ENCODE assay signal across 1 cellular context in the genomic region with DNA sequence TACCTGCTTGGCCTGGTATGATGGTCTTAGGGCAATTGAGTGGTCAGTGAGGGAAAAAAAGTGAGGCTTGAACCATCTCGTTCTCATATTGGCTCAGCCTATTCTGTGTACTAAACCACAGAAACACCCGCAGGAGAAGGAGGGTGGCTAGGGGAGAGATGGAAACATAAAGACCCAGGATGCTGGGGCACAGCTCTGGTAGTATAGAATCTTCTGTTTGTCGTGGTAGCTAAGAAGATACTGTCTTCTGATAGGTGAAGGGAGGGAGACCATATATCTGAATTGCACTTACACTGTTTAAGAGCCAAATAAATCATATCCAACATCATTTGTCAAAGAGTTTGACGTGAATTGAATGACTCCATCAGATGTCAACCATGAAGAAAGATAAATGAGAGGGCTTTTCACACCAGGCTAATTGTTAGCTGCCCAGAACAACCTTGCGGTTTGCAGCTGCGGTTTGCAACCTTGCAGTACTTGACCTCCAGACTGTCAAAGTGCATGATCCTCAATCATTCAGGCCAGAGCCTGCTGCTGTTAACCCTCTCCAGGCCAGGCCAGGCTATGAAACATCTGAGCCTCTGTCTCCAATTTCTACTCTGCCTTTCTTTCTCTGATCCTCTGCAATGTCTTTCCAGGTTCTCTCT.
A peak's percentile ranks its signal among the peaks of the same experiment; 100 is the strongest.
TF ChIP-seq lines count a peak whose summit lies in the region.

No MANE protein-coding gene starts in this region.

TF ChIP-seq in K562, 482 proteins besides CTCF, POLR2A, EP300 and RAD21 (continued from another document and continues in another):
- TF ChIP-seq, protein P1, sequence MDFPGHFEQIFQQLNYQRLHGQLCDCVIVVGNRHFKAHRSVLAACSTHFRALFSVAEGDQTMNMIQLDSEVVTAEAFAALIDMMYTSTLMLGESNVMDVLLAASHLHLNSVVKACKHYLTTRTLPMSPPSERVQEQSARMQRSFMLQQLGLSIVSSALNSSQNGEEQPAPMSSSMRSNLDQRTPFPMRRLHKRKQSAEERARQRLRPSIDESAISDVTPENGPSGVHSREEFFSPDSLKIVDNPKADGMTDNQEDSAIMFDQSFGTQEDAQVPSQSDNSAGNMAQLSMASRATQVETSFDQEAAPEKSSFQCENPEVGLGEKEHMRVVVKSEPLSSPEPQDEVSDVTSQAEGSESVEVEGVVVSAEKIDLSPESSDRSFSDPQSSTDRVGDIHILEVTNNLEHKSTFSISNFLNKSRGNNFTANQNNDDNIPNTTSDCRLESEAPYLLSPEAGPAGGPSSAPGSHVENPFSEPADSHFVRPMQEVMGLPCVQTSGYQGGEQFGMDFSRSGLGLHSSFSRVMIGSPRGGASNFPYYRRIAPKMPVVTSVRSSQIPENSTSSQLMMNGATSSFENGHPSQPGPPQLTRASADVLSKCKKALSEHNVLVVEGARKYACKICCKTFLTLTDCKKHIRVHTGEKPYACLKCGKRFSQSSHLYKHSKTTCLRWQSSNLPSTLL (IDR thresholded peaks at IDR 0.05) = no peak
- TF ChIP-seq ZZZ3 (IDR thresholded peaks at IDR 0.05) = no peak
- TF ChIP-seq PHB2 (IDR thresholded peaks at IDR 0.05; ENCODE audit: low read depth) = no peak
- no peak for TF ChIP-seq NR2C2 (CRISPR knock-in tag; IDR thresholded peaks at IDR 0.05)
- no peak; the same call in 1 of the 2 replicates for TF ChIP-seq NR2C2 (tag; IDR thresholded peaks at IDR 0.05)
- TF ChIP-seq, protein P2, sequence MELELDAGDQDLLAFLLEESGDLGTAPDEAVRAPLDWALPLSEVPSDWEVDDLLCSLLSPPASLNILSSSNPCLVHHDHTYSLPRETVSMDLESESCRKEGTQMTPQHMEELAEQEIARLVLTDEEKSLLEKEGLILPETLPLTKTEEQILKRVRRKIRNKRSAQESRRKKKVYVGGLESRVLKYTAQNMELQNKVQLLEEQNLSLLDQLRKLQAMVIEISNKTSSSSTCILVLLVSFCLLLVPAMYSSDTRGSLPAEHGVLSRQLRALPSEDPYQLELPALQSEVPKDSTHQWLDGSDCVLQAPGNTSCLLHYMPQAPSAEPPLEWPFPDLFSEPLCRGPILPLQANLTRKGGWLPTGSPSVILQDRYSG (tag; conservative IDR thresholded peaks at IDR 0.05; ENCODE audit: low read depth) = no peak
- no peak for TF ChIP-seq FOXM1 (IDR thresholded peaks at IDR 0.05; ENCODE audit: low read depth)
- TF ChIP-seq FOXM1 (CRISPR knock-in tag; IDR thresholded peaks at IDR 0.05; ENCODE audit: low read depth) = no peak
- no peak for TF ChIP-seq IRF2 (CRISPR knock-in tag; IDR thresholded peaks at IDR 0.05)
- no peak for TF ChIP-seq CHD2 (IDR thresholded peaks at IDR 0.05; ENCODE audit: low read depth, low read length)
- TF ChIP-seq, protein P3, sequence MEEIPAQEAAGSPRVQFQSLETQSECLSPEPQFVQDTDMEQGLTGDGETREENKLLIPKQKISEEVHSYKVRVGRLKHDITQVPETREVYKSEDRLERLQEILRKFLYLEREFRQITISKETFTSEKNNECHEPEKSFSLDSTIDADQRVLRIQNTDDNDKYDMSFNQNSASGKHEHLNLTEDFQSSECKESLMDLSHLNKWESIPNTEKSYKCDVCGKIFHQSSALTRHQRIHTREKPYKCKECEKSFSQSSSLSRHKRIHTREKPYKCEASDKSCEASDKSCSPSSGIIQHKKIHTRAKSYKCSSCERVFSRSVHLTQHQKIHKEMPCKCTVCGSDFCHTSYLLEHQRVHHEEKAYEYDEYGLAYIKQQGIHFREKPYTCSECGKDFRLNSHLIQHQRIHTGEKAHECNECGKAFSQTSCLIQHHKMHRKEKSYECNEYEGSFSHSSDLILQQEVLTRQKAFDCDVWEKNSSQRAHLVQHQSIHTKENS (CRISPR knock-in tag; IDR thresholded peaks at IDR 0.05) = no peak
- TF ChIP-seq JUND (IDR thresholded peaks at IDR 0.05; ENCODE audit: borderline replicate concordance, low read depth, low read length) = no peak
- TF ChIP-seq JUND (tag; IDR thresholded peaks at IDR 0.05; ENCODE audit: borderline replicate concordance, low read depth, low read length) = no peak
- no peak for TF ChIP-seq ZNF239 (CRISPR knock-in tag; IDR thresholded peaks at IDR 0.05)
- peak; percentile 86 for TF ChIP-seq ZBTB1 (CRISPR knock-in tag; IDR thresholded peaks at IDR 0.05; ENCODE audit: borderline replicate concordance, low read depth)
- TF ChIP-seq, protein P4, sequence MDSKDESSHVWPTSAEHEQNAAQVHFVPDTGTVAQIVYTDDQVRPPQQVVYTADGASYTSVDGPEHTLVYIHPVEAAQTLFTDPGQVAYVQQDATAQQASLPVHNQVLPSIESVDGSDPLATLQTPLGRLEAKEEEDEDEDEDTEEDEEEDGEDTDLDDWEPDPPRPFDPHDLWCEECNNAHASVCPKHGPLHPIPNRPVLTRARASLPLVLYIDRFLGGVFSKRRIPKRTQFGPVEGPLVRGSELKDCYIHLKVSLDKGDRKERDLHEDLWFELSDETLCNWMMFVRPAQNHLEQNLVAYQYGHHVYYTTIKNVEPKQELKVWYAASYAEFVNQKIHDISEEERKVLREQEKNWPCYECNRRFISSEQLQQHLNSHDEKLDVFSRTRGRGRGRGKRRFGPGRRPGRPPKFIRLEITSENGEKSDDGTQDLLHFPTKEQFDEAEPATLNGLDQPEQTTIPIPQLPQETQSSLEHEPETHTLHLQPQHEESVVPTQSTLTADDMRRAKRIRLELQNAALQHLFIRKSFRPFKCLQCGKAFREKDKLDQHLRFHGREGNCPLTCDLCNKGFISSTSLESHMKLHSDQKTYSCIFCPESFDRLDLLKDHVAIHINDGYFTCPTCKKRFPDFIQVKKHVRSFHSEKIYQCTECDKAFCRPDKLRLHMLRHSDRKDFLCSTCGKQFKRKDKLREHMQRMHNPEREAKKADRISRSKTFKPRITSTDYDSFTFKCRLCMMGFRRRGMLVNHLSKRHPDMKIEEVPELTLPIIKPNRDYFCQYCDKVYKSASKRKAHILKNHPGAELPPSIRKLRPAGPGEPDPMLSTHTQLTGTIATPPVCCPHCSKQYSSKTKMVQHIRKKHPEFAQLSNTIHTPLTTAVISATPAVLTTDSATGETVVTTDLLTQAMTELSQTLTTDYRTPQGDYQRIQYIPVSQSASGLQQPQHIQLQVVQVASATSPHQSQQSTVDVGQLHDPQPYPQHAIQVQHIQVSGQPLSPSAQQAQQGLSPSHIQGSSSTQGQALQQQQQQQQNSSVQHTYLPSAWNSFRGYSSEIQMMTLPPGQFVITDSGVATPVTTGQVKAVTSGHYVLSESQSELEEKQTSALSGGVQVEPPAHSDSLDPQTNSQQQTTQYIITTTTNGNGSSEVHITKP (IDR thresholded peaks at IDR 0.05; ENCODE audit: partially characterized antibody) = no peak
- TF ChIP-seq, protein P5, sequence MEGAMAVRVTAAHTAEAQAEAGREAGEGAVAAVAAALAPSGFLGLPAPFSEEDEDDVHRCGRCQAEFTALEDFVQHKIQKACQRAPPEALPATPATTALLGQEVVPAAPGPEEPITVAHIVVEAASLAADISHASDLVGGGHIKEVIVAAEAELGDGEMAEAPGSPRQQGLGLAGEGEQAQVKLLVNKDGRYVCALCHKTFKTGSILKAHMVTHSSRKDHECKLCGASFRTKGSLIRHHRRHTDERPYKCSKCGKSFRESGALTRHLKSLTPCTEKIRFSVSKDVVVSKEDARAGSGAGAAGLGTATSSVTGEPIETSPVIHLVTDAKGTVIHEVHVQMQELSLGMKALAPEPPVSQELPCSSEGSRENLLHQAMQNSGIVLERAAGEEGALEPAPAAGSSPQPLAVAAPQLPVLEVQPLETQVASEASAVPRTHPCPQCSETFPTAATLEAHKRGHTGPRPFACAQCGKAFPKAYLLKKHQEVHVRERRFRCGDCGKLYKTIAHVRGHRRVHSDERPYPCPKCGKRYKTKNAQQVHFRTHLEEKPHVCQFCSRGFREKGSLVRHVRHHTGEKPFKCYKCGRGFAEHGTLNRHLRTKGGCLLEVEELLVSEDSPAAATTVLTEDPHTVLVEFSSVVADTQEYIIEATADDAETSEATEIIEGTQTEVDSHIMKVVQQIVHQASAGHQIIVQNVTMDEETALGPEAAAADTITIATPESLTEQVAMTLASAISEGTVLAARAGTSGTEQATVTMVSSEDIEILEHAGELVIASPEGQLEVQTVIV (CRISPR knock-in tag; IDR thresholded peaks at IDR 0.05; ENCODE audit: borderline replicate concordance) = no peak
- TF ChIP-seq ZNF431 (CRISPR knock-in tag; IDR thresholded peaks at IDR 0.05) = no peak
- TF ChIP-seq SMAD3 (CRISPR knock-in tag; conservative IDR thresholded peaks at IDR 0.05) = no peak
- TF ChIP-seq CBFA2T3 (IDR thresholded peaks at IDR 0.05) = peak; percentile 77
- TF ChIP-seq GTF2A2 (tag; IDR thresholded peaks at IDR 0.05) = no peak
- peak; percentile 57 for TF ChIP-seq SOX6 (IDR thresholded peaks at IDR 0.05)
- TF ChIP-seq HDAC1 (IDR thresholded peaks at IDR 0.05) = peak in 1 of 2 experiments; percentile 51; a peak in 1 of 4 replicates
- no peak for TF ChIP-seq LEF1 (IDR thresholded peaks at IDR 0.05)
- TF ChIP-seq SIN3A (IDR thresholded peaks at IDR 0.05; ENCODE audit: borderline replicate concordance in 2 of 2, control insufficient read depth in 1 of 2, low read depth in 2 of 2, low read length in 2 of 2) = no peak
- no peak for TF ChIP-seq ZNF253 (CRISPR knock-in tag; conservative IDR thresholded peaks at IDR 0.05)
- TF ChIP-seq POLR3G (IDR thresholded peaks at IDR 0.05; ENCODE audit: extremely low read depth, insufficient read length, insufficient replicate concordance) = no peak
- no peak for TF ChIP-seq ZFP36 (IDR thresholded peaks at IDR 0.05; ENCODE audit: low read depth, low read length, partially characterized antibody)
- TF ChIP-seq, protein P6, sequence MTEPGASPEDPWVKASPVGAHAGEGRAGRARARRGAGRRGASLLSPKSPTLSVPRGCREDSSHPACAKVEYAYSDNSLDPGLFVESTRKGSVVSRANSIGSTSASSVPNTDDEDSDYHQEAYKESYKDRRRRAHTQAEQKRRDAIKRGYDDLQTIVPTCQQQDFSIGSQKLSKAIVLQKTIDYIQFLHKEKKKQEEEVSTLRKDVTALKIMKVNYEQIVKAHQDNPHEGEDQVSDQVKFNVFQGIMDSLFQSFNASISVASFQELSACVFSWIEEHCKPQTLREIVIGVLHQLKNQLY (CRISPR knock-in tag; conservative IDR thresholded peaks at IDR 0.05) = no peak
- no peak for TF ChIP-seq MYBL2 (IDR thresholded peaks at IDR 0.05; ENCODE audit: low read depth)
- TF ChIP-seq MYBL2 (CRISPR knock-in tag; IDR thresholded peaks at IDR 0.05; ENCODE audit: borderline replicate concordance) = no peak
- TF ChIP-seq, protein P7, sequence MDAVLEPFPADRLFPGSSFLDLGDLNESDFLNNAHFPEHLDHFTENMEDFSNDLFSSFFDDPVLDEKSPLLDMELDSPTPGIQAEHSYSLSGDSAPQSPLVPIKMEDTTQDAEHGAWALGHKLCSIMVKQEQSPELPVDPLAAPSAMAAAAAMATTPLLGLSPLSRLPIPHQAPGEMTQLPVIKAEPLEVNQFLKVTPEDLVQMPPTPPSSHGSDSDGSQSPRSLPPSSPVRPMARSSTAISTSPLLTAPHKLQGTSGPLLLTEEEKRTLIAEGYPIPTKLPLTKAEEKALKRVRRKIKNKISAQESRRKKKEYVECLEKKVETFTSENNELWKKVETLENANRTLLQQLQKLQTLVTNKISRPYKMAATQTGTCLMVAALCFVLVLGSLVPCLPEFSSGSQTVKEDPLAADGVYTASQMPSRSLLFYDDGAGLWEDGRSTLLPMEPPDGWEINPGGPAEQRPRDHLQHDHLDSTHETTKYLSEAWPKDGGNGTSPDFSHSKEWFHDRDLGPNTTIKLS (IDR thresholded peaks at IDR 0.05; ENCODE audit: borderline replicate concordance, low read depth) = no peak
- TF ChIP-seq, protein P8, sequence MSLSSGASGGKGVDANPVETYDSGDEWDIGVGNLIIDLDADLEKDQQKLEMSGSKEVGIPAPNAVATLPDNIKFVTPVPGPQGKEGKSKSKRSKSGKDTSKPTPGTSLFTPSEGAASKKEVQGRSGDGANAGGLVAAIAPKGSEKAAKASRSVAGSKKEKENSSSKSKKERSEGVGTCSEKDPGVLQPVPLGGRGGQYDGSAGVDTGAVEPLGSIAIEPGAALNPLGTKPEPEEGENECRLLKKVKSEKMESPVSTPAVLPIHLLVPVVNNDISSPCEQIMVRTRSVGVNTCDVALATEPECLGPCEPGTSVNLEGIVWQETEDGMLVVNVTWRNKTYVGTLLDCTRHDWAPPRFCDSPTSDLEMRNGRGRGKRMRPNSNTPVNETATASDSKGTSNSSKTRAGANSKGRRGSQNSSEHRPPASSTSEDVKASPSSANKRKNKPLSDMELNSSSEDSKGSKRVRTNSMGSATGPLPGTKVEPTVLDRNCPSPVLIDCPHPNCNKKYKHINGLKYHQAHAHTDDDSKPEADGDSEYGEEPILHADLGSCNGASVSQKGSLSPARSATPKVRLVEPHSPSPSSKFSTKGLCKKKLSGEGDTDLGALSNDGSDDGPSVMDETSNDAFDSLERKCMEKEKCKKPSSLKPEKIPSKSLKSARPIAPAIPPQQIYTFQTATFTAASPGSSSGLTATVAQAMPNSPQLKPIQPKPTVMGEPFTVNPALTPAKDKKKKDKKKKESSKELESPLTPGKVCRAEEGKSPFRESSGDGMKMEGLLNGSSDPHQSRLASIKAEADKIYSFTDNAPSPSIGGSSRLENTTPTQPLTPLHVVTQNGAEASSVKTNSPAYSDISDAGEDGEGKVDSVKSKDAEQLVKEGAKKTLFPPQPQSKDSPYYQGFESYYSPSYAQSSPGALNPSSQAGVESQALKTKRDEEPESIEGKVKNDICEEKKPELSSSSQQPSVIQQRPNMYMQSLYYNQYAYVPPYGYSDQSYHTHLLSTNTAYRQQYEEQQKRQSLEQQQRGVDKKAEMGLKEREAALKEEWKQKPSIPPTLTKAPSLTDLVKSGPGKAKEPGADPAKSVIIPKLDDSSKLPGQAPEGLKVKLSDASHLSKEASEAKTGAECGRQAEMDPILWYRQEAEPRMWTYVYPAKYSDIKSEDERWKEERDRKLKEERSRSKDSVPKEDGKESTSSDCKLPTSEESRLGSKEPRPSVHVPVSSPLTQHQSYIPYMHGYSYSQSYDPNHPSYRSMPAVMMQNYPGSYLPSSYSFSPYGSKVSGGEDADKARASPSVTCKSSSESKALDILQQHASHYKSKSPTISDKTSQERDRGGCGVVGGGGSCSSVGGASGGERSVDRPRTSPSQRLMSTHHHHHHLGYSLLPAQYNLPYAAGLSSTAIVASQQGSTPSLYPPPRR (CRISPR knock-in tag; IDR thresholded peaks at IDR 0.05; ENCODE audit: borderline replicate concordance) = peak; percentile 74; the same call in 1 of the 2 replicates
- TF ChIP-seq ILK (tag; IDR thresholded peaks at IDR 0.05; ENCODE audit: borderline replicate concordance, low read depth) = no peak
- no peak for TF ChIP-seq FOXJ3 (CRISPR knock-in tag; IDR thresholded peaks at IDR 0.05)
- TF ChIP-seq STAG1 (CRISPR knock-in tag; IDR thresholded peaks at IDR 0.05; ENCODE audit: borderline replicate concordance) = no peak
- TF ChIP-seq CREM (IDR thresholded peaks at IDR 0.05; ENCODE audit: low read depth) = no peak
- no peak for TF ChIP-seq ZNF282 (CRISPR knock-in tag; IDR thresholded peaks at IDR 0.05)
- no peak for TF ChIP-seq ATF1 (CRISPR knock-in tag; IDR thresholded peaks at IDR 0.05)
- no peak for TF ChIP-seq ATF1 (tag; IDR thresholded peaks at IDR 0.05)
- TF ChIP-seq, protein P9, sequence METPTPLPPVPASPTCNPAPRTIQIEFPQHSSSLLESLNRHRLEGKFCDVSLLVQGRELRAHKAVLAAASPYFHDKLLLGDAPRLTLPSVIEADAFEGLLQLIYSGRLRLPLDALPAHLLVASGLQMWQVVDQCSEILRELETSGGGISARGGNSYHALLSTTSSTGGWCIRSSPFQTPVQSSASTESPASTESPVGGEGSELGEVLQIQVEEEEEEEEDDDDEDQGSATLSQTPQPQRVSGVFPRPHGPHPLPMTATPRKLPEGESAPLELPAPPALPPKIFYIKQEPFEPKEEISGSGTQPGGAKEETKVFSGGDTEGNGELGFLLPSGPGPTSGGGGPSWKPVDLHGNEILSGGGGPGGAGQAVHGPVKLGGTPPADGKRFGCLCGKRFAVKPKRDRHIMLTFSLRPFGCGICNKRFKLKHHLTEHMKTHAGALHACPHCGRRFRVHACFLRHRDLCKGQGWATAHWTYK (CRISPR knock-in tag; IDR thresholded peaks at IDR 0.05) = no peak
- TF ChIP-seq SMARCB1 (IDR thresholded peaks at IDR 0.05; ENCODE audit: insufficient read length, low read depth) = no peak
- TF ChIP-seq MED1 (CRISPR knock-in tag; IDR thresholded peaks at IDR 0.05; ENCODE audit: borderline replicate concordance) = no peak
- TF ChIP-seq NCOA6 (IDR thresholded peaks at IDR 0.05) = no peak
